In the genomic region with DNA sequence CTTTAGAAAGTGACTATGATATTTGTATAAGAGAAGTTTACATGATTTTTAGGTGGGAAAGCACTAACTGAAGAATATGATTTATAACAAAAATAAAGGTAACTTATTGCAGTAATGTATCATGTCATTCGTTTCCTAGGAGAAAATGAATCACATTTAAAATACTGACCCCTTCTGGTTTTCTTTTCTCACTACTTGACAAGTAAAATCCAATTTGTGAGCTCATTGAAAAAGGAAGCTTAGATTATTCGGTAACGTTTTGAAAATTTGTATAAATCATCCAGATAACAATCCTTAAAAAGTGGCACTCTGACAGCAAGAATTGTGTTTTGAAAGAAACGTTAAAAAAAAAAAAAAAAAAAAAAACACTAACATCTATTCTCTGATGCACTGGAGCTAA, we compare ENCODE assay signal across 11 cellular contexts. TPM values are rescaled to one million over a fixed set of nuclear protein-coding genes. Genes with fewer than 3 reads are reported as not detected.
A peak's percentile ranks its signal among the peaks of the same experiment; 100 is the strongest.
DNase-seq lines count a peak whose midpoint lies in the region; ATAC-seq and TF ChIP-seq lines count a peak whose summit lies in the region.
"Had no signal": no experiment of that assay in that cellular context is flagged by ENCODE, and none has a peak within 500 bp of the region (broad histone marks: within the 10 kb centered on the region; RNA-seq: fewer than 3 reads in every experiment).

No MANE protein-coding gene starts in this region.

- H4K20me1 ChIP-seq in HCT116 (ENCODE audit: insufficient read depth): no peaks in the 10 kb centered on the region

- H3K9me3 ChIP-seq in HCT116 (ENCODE audit: control insufficient read depth in 1 of 2, insufficient read depth in 1 of 2, low read depth in 1 of 2, low read length in 2 of 2) (no peaks in the 10 kb centered on the region), RWPE2 (ENCODE audit: severe bottlenecking) (no peaks in the 10 kb centered on the region)
- H3K9me3 ChIP-seq: esophagus muscularis mucosa had no signal

- H3K9me2 ChIP-seq in HCT116 (ENCODE audit: insufficient read depth): no peaks in the 10 kb centered on the region

- CTCF ChIA-PET in HCT116 (lab: Charles Lee): interaction anchor here (0.6 to 1.5 kb wide), 8 partner anchors 10 to 99 kb away, joined by 3 to 11 read pairs (median 4); no protein-coding TSS in a partner anchor

- TF ChIP-seq CTCF in AG10803 (conservative IDR thresholded peaks at IDR 0.05; ENCODE audit: low read length) (0 out of 2 replicates have a peak, but pooled peaks have one; percentile 12), HCT116 (IDR thresholded peaks at IDR 0.05 in 2 of 3, conservative IDR thresholded peaks at IDR 0.05 in 1 of 3; ENCODE audit: borderline replicate concordance in 1 of 3, insufficient read depth in 1 of 3, low read depth in 2 of 3, low read length in 2 of 3) (peak in 2 of 3 experiments; percentile 22 to 44; a peak in 3 of 6 replicates), RWPE2 (IDR thresholded peaks at IDR 0.05; ENCODE audit: poor library complexity, severe bottlenecking) (peak; percentile 29), fibroblast of villous mesenchyme (IDR thresholded peaks at IDR 0.05; ENCODE audit: insufficient read depth, low read depth, low read length) (peak; percentile 21)

- BruUV-seq in HCT116 (replicated peaks; lab: Mats Ljungman, UMichigan): no TSS peak

- no peak overlapping the region for H3K4me2 ChIP-seq in HCT116 (ENCODE audit: low read length)

- TF ChIP-seq POLR2A in HCT116 (IDR thresholded peaks at IDR 0.05; ENCODE audit: borderline replicate concordance, extremely low read depth, insufficient read depth, insufficient read length): no peak

- POLR2A ChIA-PET in HCT116 (lab: Charles Lee): no interaction called here

- no peak overlapping the region for H2AFZ ChIP-seq in HCT116 (ENCODE audit: low read depth, low read length, poor library complexity, severe bottlenecking)

- DNase-seq in AG10803 (ENCODE audit: low read depth) (peak; percentile 3), HCT116 (ENCODE audit: low read depth, low spot score) (peak; percentile 3), RWPE2 (ENCODE audit: low spot score) (no peak), fibroblast of villous mesenchyme (ENCODE audit: low read depth) (peak; percentile 16), KBM-7 (no peak)
- no peak for DNase-seq in stimulated activated naive CD4-positive, alpha-beta T cell treated with Interleukin-2 at 50 U/mL for 16 hours (lab: John Stamatoyannopoulos, UW)
- no peak for DNase-seq in activated naive CD4-positive, alpha-beta T cell (lab: John Stamatoyannopoulos, UW)
- DNase-seq: Calu3, NCI-H774 had no signal

- no peak overlapping the region for H3K27ac ChIP-seq in HCT116 (ENCODE audit: low read depth, low read length)
- no peak overlapping the region for H3K27ac ChIP-seq in RWPE2 (ENCODE audit: poor library complexity, severe bottlenecking)
- H3K27ac ChIP-seq: esophagus muscularis mucosa had no signal

- H3K36me3 ChIP-seq in HCT116 (ENCODE audit: control insufficient read depth in 1 of 2, insufficient read depth in 2 of 2, low read length in 2 of 2) (no peaks in the 10 kb centered on the region; a peak in 1 of 4 replicates), RWPE2 (ENCODE audit: low read depth) (peaks cover 7% of the 10 kb centered on the region; the same call in 1 of the 2 replicates)

- intact Hi-C loops in HCT116 (cut with micrococcal nuclease): no loop called here

- H3K4me1 ChIP-seq in HCT116 (ENCODE audit: control insufficient read depth in 1 of 2, insufficient read depth in 2 of 2, low read length in 2 of 2) (no peaks in the 10 kb centered on the region), RWPE2 (ENCODE audit: insufficient read depth, poor library complexity, severe bottlenecking) (no peaks in the 10 kb centered on the region)
- H3K4me1 ChIP-seq: esophagus muscularis mucosa had no signal

- in situ Hi-C loops in KBM-7 (cut with MboI; ENCODE audit: low pct_unique_long_range_greater_than_20kb, low sequenced_read_pairs): no loop called here

- H3K4me3 ChIP-seq in AG10803 (ENCODE audit: low read length): no peak overlapping the region
- no peak overlapping the region for H3K4me3 ChIP-seq in HCT116 (replicated peaks in 1 of 2; ENCODE audit: low read depth in 1 of 2, low read length in 2 of 2)
- no peak overlapping the region for H3K4me3 ChIP-seq in RWPE2 (ENCODE audit: severe bottlenecking)
- no peak overlapping the region for H3K4me3 ChIP-seq in fibroblast of villous mesenchyme (ENCODE audit: low read depth, low read length)
- H3K4me3 ChIP-seq: esophagus muscularis mucosa had no signal

- no peaks in the 10 kb centered on the region for H3K79me2 ChIP-seq in HCT116 (ENCODE audit: insufficient read depth, low read length)

- no peak overlapping the region for H3K9ac ChIP-seq in HCT116 (ENCODE audit: low read length)

- no peaks in the 10 kb centered on the region for H3K27me3 ChIP-seq in HCT116 (ENCODE audit: insufficient read depth, low read length)
- no peaks in the 10 kb centered on the region for H3K27me3 ChIP-seq in RWPE2 (ENCODE audit: insufficient read depth, poor library complexity, severe bottlenecking)
- H3K27me3 ChIP-seq: esophagus muscularis mucosa had no signal

- RAD21 ChIA-PET in HCT116 (lab: Charles Lee; ENCODE audit: low non-redundant PET in 1 of 2, low total read pairs in 2 of 2, uncharacterized antibody in 2 of 2, unreplicated experiment in 2 of 2): no interaction called here

- no peak for TF ChIP-seq RAD21 in HCT116 (IDR thresholded peaks at IDR 0.05; ENCODE audit: low read depth)

- ATAC-seq in HCT116: no peak
- no peak for ATAC-seq in RWPE2 (ENCODE audit: low read depth)
- no peak for ATAC-seq in GM19397 (IDR thresholded peaks at IDR 0.05; ENCODE audit: unreplicated experiment)

TF ChIP-seq in HCT116, 20 proteins besides CTCF, POLR2A, EP300 and RAD21:
- no peak for TF ChIP-seq JUND (IDR thresholded peaks at IDR 0.05)
- no peak for TF ChIP-seq ZNF274 (IDR thresholded peaks at IDR 0.05; ENCODE audit: low read depth, low read length)
- TF ChIP-seq SIN3A (IDR thresholded peaks at IDR 0.05; ENCODE audit: low read depth): no peak
- TF ChIP-seq ELF1 (IDR thresholded peaks at IDR 0.05; ENCODE audit: borderline replicate concordance, low read depth): no peak
- TF ChIP-seq, protein P1, sequence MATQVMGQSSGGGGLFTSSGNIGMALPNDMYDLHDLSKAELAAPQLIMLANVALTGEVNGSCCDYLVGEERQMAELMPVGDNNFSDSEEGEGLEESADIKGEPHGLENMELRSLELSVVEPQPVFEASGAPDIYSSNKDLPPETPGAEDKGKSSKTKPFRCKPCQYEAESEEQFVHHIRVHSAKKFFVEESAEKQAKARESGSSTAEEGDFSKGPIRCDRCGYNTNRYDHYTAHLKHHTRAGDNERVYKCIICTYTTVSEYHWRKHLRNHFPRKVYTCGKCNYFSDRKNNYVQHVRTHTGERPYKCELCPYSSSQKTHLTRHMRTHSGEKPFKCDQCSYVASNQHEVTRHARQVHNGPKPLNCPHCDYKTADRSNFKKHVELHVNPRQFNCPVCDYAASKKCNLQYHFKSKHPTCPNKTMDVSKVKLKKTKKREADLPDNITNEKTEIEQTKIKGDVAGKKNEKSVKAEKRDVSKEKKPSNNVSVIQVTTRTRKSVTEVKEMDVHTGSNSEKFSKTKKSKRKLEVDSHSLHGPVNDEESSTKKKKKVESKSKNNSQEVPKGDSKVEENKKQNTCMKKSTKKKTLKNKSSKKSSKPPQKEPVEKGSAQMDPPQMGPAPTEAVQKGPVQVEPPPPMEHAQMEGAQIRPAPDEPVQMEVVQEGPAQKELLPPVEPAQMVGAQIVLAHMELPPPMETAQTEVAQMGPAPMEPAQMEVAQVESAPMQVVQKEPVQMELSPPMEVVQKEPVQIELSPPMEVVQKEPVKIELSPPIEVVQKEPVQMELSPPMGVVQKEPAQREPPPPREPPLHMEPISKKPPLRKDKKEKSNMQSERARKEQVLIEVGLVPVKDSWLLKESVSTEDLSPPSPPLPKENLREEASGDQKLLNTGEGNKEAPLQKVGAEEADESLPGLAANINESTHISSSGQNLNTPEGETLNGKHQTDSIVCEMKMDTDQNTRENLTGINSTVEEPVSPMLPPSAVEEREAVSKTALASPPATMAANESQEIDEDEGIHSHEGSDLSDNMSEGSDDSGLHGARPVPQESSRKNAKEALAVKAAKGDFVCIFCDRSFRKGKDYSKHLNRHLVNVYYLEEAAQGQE (IDR thresholded peaks at IDR 0.05; ENCODE audit: low read depth): no peak
- no peak for TF ChIP-seq CBX3 (IDR thresholded peaks at IDR 0.05; ENCODE audit: low read depth)
- TF ChIP-seq CEBPB (IDR thresholded peaks at IDR 0.05; ENCODE audit: low read depth): no peak

RNA-seq across cellular contexts. Expression of gene NSUN3, which starts 39.0 kb away (rescaled TPM):
- 6.6 TPM for total RNA-seq in HCT116 (2021; ENCODE audit: unreplicated experiment)
- polyA plus RNA-seq in HCT116 (2012): 3.2 and 3.9 TPM in 2 replicates
- total RNA-seq in fibroblast of villous mesenchyme: 13.4 and 15.5 TPM in 2 replicates

RNA-seq across cellular contexts. Expression of gene DHFR2, which starts 39.1 kb away (rescaled TPM):
- total RNA-seq in HCT116 (2021; ENCODE audit: unreplicated experiment): 1.8 TPM
- 0.55 and 1.2 TPM in 2 replicates for polyA plus RNA-seq in HCT116 (2012)
- 3.2 and 4.7 TPM in 2 replicates for total RNA-seq in fibroblast of villous mesenchyme

Comparison
In these comparisons a context has a peak if more than half of its experiments do, and no peak if none do; other contexts are left out.
1. DNase-seq: peak in AG10803 (single experiment), HCT116 (single experiment) and fibroblast of villous mesenchyme (single experiment); none in RWPE2 (single experiment), stimulated activated naive CD4-positive, alpha-beta T cell treated with Interleukin-2 at 50 U/mL for 16 hours (single experiment), activated naive CD4-positive, alpha-beta T cell (0 of 4) and KBM-7 (single experiment).
2. Peak in every context shown above with its lines, with median percentiles within 50 percentile points of each other: CTCF ChIP-seq.